ENCODE assay signal across 10 cellular contexts in the genomic region with DNA sequence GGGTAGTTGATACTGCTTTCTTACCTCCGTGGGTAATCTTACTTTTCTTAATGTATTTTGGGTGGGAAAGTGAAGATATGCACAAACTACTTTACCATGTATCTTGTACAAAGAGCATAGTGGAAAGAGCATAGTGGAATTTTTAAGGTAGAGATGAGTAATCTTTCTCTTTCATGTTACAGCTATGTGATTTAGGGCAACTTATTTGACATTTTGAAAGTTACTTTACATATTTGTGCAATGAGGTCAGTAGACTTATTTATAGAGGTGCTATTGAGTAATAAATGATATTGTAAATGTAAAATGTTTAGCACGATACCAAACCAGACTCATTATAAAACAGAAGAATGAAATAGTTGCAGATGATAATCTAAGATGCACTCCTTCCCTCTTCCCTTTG.
"Had no signal": no experiment of that assay in that cellular context is flagged by ENCODE, and none has a peak within 500 bp of the region (broad histone marks: within the 10 kb centered on the region; RNA-seq: fewer than 3 reads in every experiment).

No MANE protein-coding gene starts in this region.

- DNase-seq: GM23248, GOT3, H7, HFFc6, Karpas-422 had no signal

- H3K4me3 ChIP-seq: GM23248, HAP-1 had no signal

- ATAC-seq: HCT116, HepG2 had no signal

- H3K36me3 ChIP-seq: HAP-1 had no signal

- H3K27ac ChIP-seq: GM23248, HL-60, KMS-11 had no signal

- H3K9me3 ChIP-seq: HAP-1 had no signal

- H3K4me1 ChIP-seq: HAP-1 had no signal

- FAIRE-seq: HepG2 had no signal
